Comparison of ENCODE assay signal across 9 cellular contexts in the genomic region with DNA sequence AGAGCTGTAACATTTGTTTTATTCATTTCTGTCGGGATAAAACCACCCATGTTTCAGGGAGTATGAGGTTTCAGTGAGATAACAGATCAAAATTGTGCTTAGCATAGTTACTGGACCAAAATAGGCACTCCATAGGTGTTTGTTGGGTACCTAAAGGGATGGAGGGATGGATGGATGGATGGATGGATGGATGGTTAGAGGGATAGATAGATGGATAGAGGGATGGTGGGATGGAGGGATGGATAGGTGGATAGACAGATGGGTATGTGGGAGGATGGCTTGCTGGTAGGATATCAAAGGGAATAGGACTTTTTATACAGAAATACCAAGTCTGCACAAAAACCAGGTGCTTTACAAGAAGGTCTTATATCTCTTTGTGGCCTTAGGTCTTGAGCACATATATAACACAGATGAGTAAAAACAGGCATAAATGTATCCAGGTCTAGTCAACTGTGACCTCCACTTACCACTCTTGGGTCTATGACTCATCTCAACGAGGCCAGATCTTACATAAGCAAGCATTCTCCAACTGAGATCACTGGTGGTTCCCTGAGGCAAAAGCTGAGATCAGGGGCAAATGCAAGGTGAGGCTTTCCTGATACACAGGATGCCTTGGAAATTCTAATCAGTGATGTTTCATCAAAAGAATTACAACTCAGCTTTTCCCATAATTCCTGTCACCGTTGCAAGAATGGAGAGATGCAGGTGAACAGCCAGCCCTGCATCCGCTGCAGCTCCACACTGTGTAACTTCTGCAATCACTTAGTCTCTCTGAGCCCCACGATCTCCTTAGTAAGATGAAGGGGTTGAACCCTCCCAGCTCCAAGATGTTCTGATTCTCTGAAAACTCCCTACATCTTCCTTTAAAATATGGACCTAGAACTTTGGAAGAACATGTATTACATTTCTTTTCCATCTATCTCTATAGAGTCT. TPM values are rescaled to one million over a fixed set of nuclear protein-coding genes. Genes with fewer than 3 reads are reported as not detected.
DNase-seq lines count a peak whose midpoint lies in the region; ATAC-seq and TF ChIP-seq lines count a peak whose summit lies in the region.
"Had no signal": no experiment of that assay in that cellular context is flagged by ENCODE, and none has a peak within 500 bp of the region (broad histone marks: within the 10 kb centered on the region; RNA-seq: fewer than 3 reads in every experiment).

No MANE protein-coding gene starts in this region.

- no peaks in the 10 kb centered on the region for H3F3A ChIP-seq in neural progenitor cell (ENCODE audit: low read depth)

- H3K4me1 Mint-ChIP-seq in effector memory CD8-positive, alpha-beta T cell (ENCODE audit: low read depth in 2 of 2), result no peaks in the 10 kb centered on the region
- peaks cover 5% of the 10 kb centered on the region for H3K4me1 Mint-ChIP-seq in neural progenitor cell

- H3K27me3 ChIP-seq in osteoblast (ENCODE audit: insufficient read depth, low read length) (no peaks in the 10 kb centered on the region), neural progenitor cell (no peaks in the 10 kb centered on the region)
- H3K27me3 ChIP-seq: adrenal gland had no signal

- peak overlapping the region in 1 of 2 donors; percentile 28 for H3K27ac Mint-ChIP-seq in effector memory CD8-positive, alpha-beta T cell
- no peak overlapping the region for H3K27ac Mint-ChIP-seq in neural progenitor cell

- peak; percentile 85 for ATAC-seq in HG02981 (IDR thresholded peaks at IDR 0.05; ENCODE audit: unreplicated experiment)
- no peak for ATAC-seq in effector memory CD8-positive, alpha-beta T cell (replicated peaks)

- H3K4me2 ChIP-seq in osteoblast (ENCODE audit: insufficient read depth, low read length) (no peak overlapping the region), neural progenitor cell (no peak overlapping the region)

- no peaks in the 10 kb centered on the region for H3K36me3 ChIP-seq in osteoblast (ENCODE audit: insufficient read depth, low read length)
- no peaks in the 10 kb centered on the region for H3K36me3 ChIP-seq in neural progenitor cell
- H3K36me3 ChIP-seq: adrenal gland had no signal

- no peak overlapping the region for H3K9ac ChIP-seq in neural progenitor cell

- peak; percentile 10 to 38 for DNase-seq in stimulated activated CD4-positive, alpha-beta T cell treated with anti-CD3 and anti-CD28 coated beads, Interleukin-15, amount 100 ng/mL, for 48 hours (ENCODE audit: low read depth in 2 of 2)
- no peak for DNase-seq in stimulated activated CD4-positive, alpha-beta T cell treated with anti-CD3 and anti-CD28 coated beads, Interleukin-4, amount 100 ng/mL, for 1 hour
- peak; percentile 52 for DNase-seq in T1000 (lab: John Stamatoyannopoulos, UW)
- DNase-seq in osteoblast (ENCODE audit: insufficient read length, low spot score, missing footprints), result peak; percentile 77
- DNase-seq in effector memory CD8-positive, alpha-beta T cell, result no peak
- DNase-seq in GDM1 (lab: John Stamatoyannopoulos, UW), result no peak
- no peak for DNase-seq in neural progenitor cell (ENCODE audit: low spot score)

- H4K20me1 ChIP-seq in osteoblast (ENCODE audit: insufficient read depth, low read length) (no peaks in the 10 kb centered on the region), neural progenitor cell (ENCODE audit: low read depth) (no peaks in the 10 kb centered on the region)

- H2AFZ ChIP-seq in osteoblast (ENCODE audit: low read length) (no peak overlapping the region), neural progenitor cell (replicated peaks) (no peak overlapping the region)

- no peaks in the 10 kb centered on the region for H3K36me3 Mint-ChIP-seq in effector memory CD8-positive, alpha-beta T cell (ENCODE audit: insufficient read depth)
- H3K36me3 Mint-ChIP-seq in neural progenitor cell, result no peaks in the 10 kb centered on the region

- TF ChIP-seq CTCF in osteoblast (IDR thresholded peaks at IDR 0.05; ENCODE audit: extremely low read depth, low read depth, low read length) (no peak), neural progenitor cell (IDR thresholded peaks at IDR 0.05) (no peak)

- H3K9me3 ChIP-seq in osteoblast (ENCODE audit: low read depth, low read length) (no peaks in the 10 kb centered on the region), neural progenitor cell (ENCODE audit: low read depth) (no peaks in the 10 kb centered on the region)
- H3K9me3 ChIP-seq: adrenal gland had no signal

- no peaks in the 10 kb centered on the region for H3K9me3 Mint-ChIP-seq in effector memory CD8-positive, alpha-beta T cell
- H3K9me3 Mint-ChIP-seq in neural progenitor cell, result no peaks in the 10 kb centered on the region

- H3K79me2 ChIP-seq in osteoblast (ENCODE audit: insufficient read depth, low read length) (no peaks in the 10 kb centered on the region), neural progenitor cell (ENCODE audit: low read depth) (no peaks in the 10 kb centered on the region)

- H3K27ac ChIP-seq in osteoblast (ENCODE audit: low read depth, low read length) (no peak overlapping the region), neural progenitor cell (no peak overlapping the region)
- H3K27ac ChIP-seq: adrenal gland had no signal

- no peak overlapping the region for H3K4me3 Mint-ChIP-seq in effector memory CD8-positive, alpha-beta T cell
- no peak overlapping the region for H3K4me3 Mint-ChIP-seq in neural progenitor cell

- no peak overlapping the region for H3K4me3 ChIP-seq in osteoblast (ENCODE audit: insufficient read depth, low read length)
- H3K4me3 ChIP-seq in neural progenitor cell, result no peak overlapping the region
- H3K4me3 ChIP-seq: adrenal gland had no signal

- H3K4me1 ChIP-seq in osteoblast (ENCODE audit: insufficient read depth, low read length) (no peaks in the 10 kb centered on the region), neural progenitor cell (peaks cover 9% of the 10 kb centered on the region)
- H3K4me1 ChIP-seq: adrenal gland had no signal

- H3K27me3 Mint-ChIP-seq in effector memory CD8-positive, alpha-beta T cell, result peaks cover 0 to 4% of the 10 kb centered on the region in 2 donors
- peaks cover 6% of the 10 kb centered on the region for H3K27me3 Mint-ChIP-seq in neural progenitor cell (ENCODE audit: insufficient read depth, low read depth)

RNA-seq across cellular contexts. Expression of gene PTAFR, which starts 32.0 kb away (rescaled TPM):
- total RNA-seq in osteoblast, result under 0.01 TPM in 2 replicates
- total RNA-seq in neural progenitor cell (ENCODE audit: low replicate concordance), result not detected in 2 replicates

RNA-seq across cellular contexts. Expression of gene EYA3, which starts 56.1 kb away (rescaled TPM):
- total RNA-seq in osteoblast (10.9 and 13.3 TPM in 2 replicates), neural progenitor cell (ENCODE audit: low replicate concordance) (32.9 and 33.5 TPM in 2 replicates)

Comparison
In these comparisons a context has a peak if more than half of its experiments do, and no peak if none do; other contexts are left out.
1. DNase-seq: peak in stimulated activated CD4-positive, alpha-beta T cell treated with anti-CD3 and anti-CD28 coated beads, Interleukin-15, amount 100 ng/mL, for 48 hours (2 of 2), T1000 (single experiment) and osteoblast (single experiment); none in stimulated activated CD4-positive, alpha-beta T cell treated with anti-CD3 and anti-CD28 coated beads, Interleukin-4, amount 100 ng/mL, for 1 hour (single experiment), effector memory CD8-positive, alpha-beta T cell (0 of 3), GDM1 (single experiment) and neural progenitor cell (single experiment).